21 cellular contexts compared by ENCODE assay signal in genomic region chr11:8779107-8779506, GRCh38.
DNase-seq lines count a peak whose midpoint lies in the region; ATAC-seq, FAIRE-seq and TF ChIP-seq lines count a peak whose summit lies in the region.
"Had no signal": no experiment of that assay in that cellular context is flagged by ENCODE, and none has a peak within 500 bp of the region (broad histone marks: within the 10 kb centered on the region; RNA-seq: fewer than 3 reads in every experiment).

No MANE protein-coding gene starts in this region.

- no peaks in the 10 kb centered on the region for H3K9me3 Mint-ChIP-seq in nephron progenitor cell

- H3K4me3 Mint-ChIP-seq in nephron progenitor cell, result no peak overlapping the region
- H3K4me3 Mint-ChIP-seq: B cell had no signal

- H3K36me3 ChIP-seq in bronchial epithelial cell (ENCODE audit: control insufficient read depth, insufficient read depth, low read length), result peaks cover 1% of the 10 kb centered on the region
- no peaks in the 10 kb centered on the region for H3K36me3 ChIP-seq in thyroid gland
- no peaks in the 10 kb centered on the region for H3K36me3 ChIP-seq in BE2C

- H3K4me3 ChIP-seq in bronchial epithelial cell (ENCODE audit: low read depth, low read length) (no peak overlapping the region), thyroid gland (replicated peaks in 1 of 3) (no peak overlapping the region), BE2C (ENCODE audit: low read depth, low read length) (no peak overlapping the region)

- no peaks in the 10 kb centered on the region for H3K9me3 ChIP-seq in thyroid gland
- no peaks in the 10 kb centered on the region for H3K9me3 ChIP-seq in BE2C

- no peak for ATAC-seq in GM21367 (IDR thresholded peaks at IDR 0.05; ENCODE audit: unreplicated experiment)
- ATAC-seq: activated CD4-positive, CD25-positive, alpha-beta regulatory T cell treated with anti-CD3 and anti-CD28 coated beads, Interleukin-2, amount 50 U/mL, for 24 hours had no signal

- H3K27me3 ChIP-seq in bronchial epithelial cell (ENCODE audit: control insufficient read depth, insufficient read depth, low read length) (no peaks in the 10 kb centered on the region), thyroid gland (no peaks in the 10 kb centered on the region), BE2C (no peaks in the 10 kb centered on the region)

- WGBS in thyroid gland, 2 donors, result 62 to 64% methylated on average over 4 of the region's 4 CpGs

- no peak for FAIRE-seq in bronchial epithelial cell (lab: Jason Lieb, UNC)
- FAIRE-seq: frontal cortex, GM19239 had no signal

- no peak for TF ChIP-seq POLR2A in thyroid gland (IDR thresholded peaks at IDR 0.05)

- TF ChIP-seq CTCF in bronchial epithelial cell (IDR thresholded peaks at IDR 0.05; ENCODE audit: insufficient read depth, low read length, severe bottlenecking), result no peak
- TF ChIP-seq CTCF in nephron progenitor cell (IDR thresholded peaks at IDR 0.05), result no peak
- TF ChIP-seq CTCF in thyroid gland (IDR thresholded peaks at IDR 0.05), result no peak
- no peak for TF ChIP-seq CTCF in BE2C (IDR thresholded peaks at IDR 0.05; ENCODE audit: low read depth, low read length)

- peak overlapping the region; percentile 73 for H3K27ac Mint-ChIP-seq in nephron progenitor cell
- H3K27ac Mint-ChIP-seq: B cell had no signal

- peaks cover 30% of the 10 kb centered on the region for H3K4me1 Mint-ChIP-seq in nephron progenitor cell
- H3K4me1 Mint-ChIP-seq: B cell had no signal

- peaks cover 28 to 54% of the 10 kb centered on the region in 2 donors for H3K4me1 ChIP-seq in thyroid gland
- H3K4me1 ChIP-seq in BE2C, result no peaks in the 10 kb centered on the region

- peaks cover 2% of the 10 kb centered on the region for H3K27me3 Mint-ChIP-seq in nephron progenitor cell (ENCODE audit: low read depth, poor library complexity)

- peak overlapping the region; percentile 53 to 67 (median 63) for H3K27ac ChIP-seq in thyroid gland

- peaks cover 25% of the 10 kb centered on the region for H3K36me3 Mint-ChIP-seq in nephron progenitor cell (ENCODE audit: low read depth)

- DNase-seq in bronchial epithelial cell (ENCODE audit: low read depth) (peak; percentile 51), foreskin melanocyte (peak; percentile 38), nephron progenitor cell (no peak), thyroid gland (no peak), cerebellum (ENCODE audit: low spot score) (no peak), BE2C (no peak)
- DNase-seq: activated effector memory CD4-positive, alpha-beta T cell treated with anti-CD3 and anti-CD28 coated beads, Interleukin-2, amount 50 U/mL, for 16 hours; effector CD4-positive, alpha-beta T cell; KG1; mesendoderm; NCI-H1417 treated with DMSO at 0.1 percent for 48 hours; NCI-H345; nucleus accumbens; SHP77 treated with DMSO at 0.1 percent for 48 hours; stimulated activated naive CD4-positive, alpha-beta T cell treated with Interleukin-2 at 50 U/mL for 16 hours; T-helper 2 cell had no signal

- intact Hi-C loops in thyroid gland (cut with DNase I), result no loop called here

Comparison
In these comparisons a context has a peak if more than half of its experiments do, and no peak if none do; other contexts are left out.
1. DNase-seq: peak in bronchial epithelial cell (single experiment) and foreskin melanocyte (single experiment); none in nephron progenitor cell (single experiment), thyroid gland (0 of 2), cerebellum (single experiment) and BE2C (single experiment).